ENCODE assay signal across 15 cellular contexts in genomic region chr2:1081411-1082225, GRCh38.
DNase-seq lines count a peak whose midpoint lies in the region; ATAC-seq, FAIRE-seq and TF ChIP-seq lines count a peak whose summit lies in the region.
"Had no signal": no experiment of that assay in that cellular context is flagged by ENCODE, and none has a peak within 500 bp of the region (broad histone marks: within the 10 kb centered on the region; RNA-seq: fewer than 3 reads in every experiment).

No MANE protein-coding gene starts in this region.

- no peaks in the 10 kb centered on the region for H3K4me1 ChIP-seq in endodermal cell (ENCODE audit: control insufficient read depth, insufficient read depth, low read length)
- H3K4me1 ChIP-seq in HepG2 (ENCODE audit: insufficient read depth, low read length) = no peaks in the 10 kb centered on the region
- H3K4me1 ChIP-seq: upper lobe of right lung had no signal

- ATAC-seq in HepG2 = peak; percentile 23; the same call in 1 of the 3 replicates
- ATAC-seq: upper lobe of right lung had no signal

- no peak for TF ChIP-seq POLR2A in HepG2 (IDR thresholded peaks at IDR 0.05; ENCODE audit: insufficient read depth in 1 of 2, low read depth in 2 of 2, low read length in 2 of 2)

- peak overlapping the region; percentile 42 for H3K27ac Mint-ChIP-seq in endodermal cell
- H3K27ac Mint-ChIP-seq: memory B cell had no signal

- H3K79me2 ChIP-seq in HepG2 (ENCODE audit: insufficient read depth, low read length) = no peaks in the 10 kb centered on the region

- H3K36me3 ChIP-seq in endodermal cell (ENCODE audit: control insufficient read depth, insufficient read depth, low read length) (no peaks in the 10 kb centered on the region), HepG2 (replicated peaks in 1 of 2; ENCODE audit: control insufficient read depth in 1 of 2, insufficient read depth in 2 of 2, low read length in 2 of 2) (no peaks in the 10 kb centered on the region)
- H3K36me3 ChIP-seq: cardiac muscle cell, upper lobe of right lung had no signal

- no peak for TF ChIP-seq RAD21 in HepG2 (CRISPR knock-in tag; IDR thresholded peaks at IDR 0.05)

- no TSS peak for BruUV-seq in HepG2 (replicated peaks; lab: Mats Ljungman, UMichigan)

- no peak for TF ChIP-seq CTCF in endodermal cell (conservative IDR thresholded peaks at IDR 0.05)
- no peak for TF ChIP-seq CTCF in HepG2 (CRISPR knock-in tag; IDR thresholded peaks at IDR 0.05)

- H3K9ac ChIP-seq in endodermal cell (ENCODE audit: extremely low read depth, low read length, poor library complexity, severe bottlenecking) = no peak overlapping the region
- no peak overlapping the region for H3K9ac ChIP-seq in HepG2 (ENCODE audit: insufficient read depth, low read depth, low read length)

- H3K4me3 ChIP-seq in endodermal cell (ENCODE audit: low read length) = no peak overlapping the region
- no peak overlapping the region for H3K4me3 ChIP-seq in HepG2 (replicated peaks in 1 of 3; ENCODE audit: insufficient read depth in 1 of 3, low read depth in 2 of 3, low read length in 3 of 3)
- H3K4me3 ChIP-seq: cardiac muscle cell, upper lobe of right lung had no signal

- H3K9me3 Mint-ChIP-seq in endodermal cell = no peaks in the 10 kb centered on the region
- H3K9me3 Mint-ChIP-seq: memory B cell had no signal

- POLR2A ChIA-PET in HepG2 (lab: Yijun Ruan, JAX) = no interaction called here

- H3K4me3 Mint-ChIP-seq in endodermal cell = no peak overlapping the region
- H3K4me3 Mint-ChIP-seq: memory B cell had no signal

- 93 to 94% methylated on average over 10 to 15 of the region's 15 CpGs for WGBS in endodermal cell (ENCODE audit: insufficient coverage in 1 of 2, insufficient read length in 1 of 2), 2 experiments
- WGBS in HepG2 (ENCODE audit: low lambda C conversion rate) = 5% methylated on average over 12 of the region's 15 CpGs

- TF ChIP-seq EP300 in HepG2 (IDR thresholded peaks at IDR 0.05; ENCODE audit: low read depth in 2 of 2, low read length in 2 of 2) (no peak), HepG2 (CRISPR knock-in tag; IDR thresholded peaks at IDR 0.05; ENCODE audit: borderline replicate concordance) (no peak)

- H3K27me3 ChIP-seq in endodermal cell (ENCODE audit: control insufficient read depth, insufficient read depth, low read length, poor library complexity, severe bottlenecking) (no peaks in the 10 kb centered on the region), HepG2 (ENCODE audit: control insufficient read depth in 1 of 2, insufficient read depth in 2 of 2, low read length in 2 of 2) (peaks cover 4 to 66% of the 10 kb centered on the region in 2 experiments; a peak in 3 of 5 replicates)
- H3K27me3 ChIP-seq: cardiac muscle cell, upper lobe of right lung had no signal

- H3K27ac ChIP-seq in endodermal cell (ENCODE audit: low read depth, low read length) (no peak overlapping the region), HepG2 (ENCODE audit: extremely low read length, insufficient read depth, low read length) (no peak overlapping the region)
- H3K27ac ChIP-seq: cardiac muscle cell, upper lobe of right lung had no signal

- in situ Hi-C loops in HepG2 (cut with HindIII; ENCODE audit: extremely low pct_ligation_motif_present, low pct_unique_long_range_greater_than_20kb) = no loop called here

- H3K27me3 Mint-ChIP-seq in endodermal cell (ENCODE audit: insufficient read depth) = no peaks in the 10 kb centered on the region

- DNase-seq in AG08395 (ENCODE audit: low spot score) (peak; percentile 50), GM04504 (ENCODE audit: low read depth) (peak; percentile 17), endodermal cell (no peak), HepG2 (ENCODE audit: low spot score) (no peak), SW 1271 (lab: John Stamatoyannopoulos, UW) (no peak), SKM-1 treated with dmso at 0.1 percent for 144 hours (lab: John Stamatoyannopoulos, UW; ENCODE audit: unreplicated experiment) (no peak), NCI-H446 treated with DMSO at 0.1 percent for 48 hours (lab: John Stamatoyannopoulos, UW) (no peak), NCI-H82 (lab: John Stamatoyannopoulos, UW) (no peak)
- DNase-seq: activated naive CD4-positive, alpha-beta T cell; DND-41; NCI-H1694 treated with DMSO at 0.1 percent for 48 hours; stimulated activated CD4-positive, alpha-beta T cell treated with anti-CD3 and anti-CD28 coated beads, Interleukin-15, amount 100 ng/mL, for 24 hours; upper lobe of right lung had no signal

- intact Hi-C loops in HepG2 (cut with micrococcal nuclease; ENCODE audit: unreplicated experiment) = no loop called here

- FAIRE-seq in HepG2 (lab: Jason Lieb, UNC) = no peak

- no peak overlapping the region for H2AFZ ChIP-seq in HepG2 (ENCODE audit: low read length)

- H3K4me1 Mint-ChIP-seq in endodermal cell = peaks cover 3% of the 10 kb centered on the region
- H3K4me1 Mint-ChIP-seq: memory B cell had no signal

- H3K9me3 ChIP-seq in endodermal cell (ENCODE audit: control insufficient read depth, low read length) (no peaks in the 10 kb centered on the region), HepG2 (ENCODE audit: low read length) (no peaks in the 10 kb centered on the region)
- H3K9me3 ChIP-seq: upper lobe of right lung had no signal

- CTCF ChIA-PET in HepG2 (lab: Yijun Ruan, JAX; ENCODE audit: low intra/inter-chr PET ratio, low total read pairs) = no interaction called here

- H4K20me1 ChIP-seq in HepG2 (ENCODE audit: insufficient read depth, low read length) = no peaks in the 10 kb centered on the region

- H3K4me2 ChIP-seq in HepG2 (ENCODE audit: low read depth, low read length) = no peak overlapping the region

- no peaks in the 10 kb centered on the region for H3K36me3 Mint-ChIP-seq in endodermal cell (ENCODE audit: low read depth)
- H3K36me3 Mint-ChIP-seq: memory B cell had no signal

TF ChIP-seq in HepG2, 621 proteins besides CTCF, POLR2A, EP300 and RAD21:
- TF ChIP-seq POLR2AphosphoS2 (IDR thresholded peaks at IDR 0.05; ENCODE audit: low read depth, low read length) (no peak), RFX1 (IDR thresholded peaks at IDR 0.05) (no peak), MNT (IDR thresholded peaks at IDR 0.05) (peak; percentile 49), ZNF790 (CRISPR knock-in tag; IDR thresholded peaks at IDR 0.05; ENCODE audit: borderline replicate concordance) (no peak)
- TF ChIP-seq, protein P1, sequence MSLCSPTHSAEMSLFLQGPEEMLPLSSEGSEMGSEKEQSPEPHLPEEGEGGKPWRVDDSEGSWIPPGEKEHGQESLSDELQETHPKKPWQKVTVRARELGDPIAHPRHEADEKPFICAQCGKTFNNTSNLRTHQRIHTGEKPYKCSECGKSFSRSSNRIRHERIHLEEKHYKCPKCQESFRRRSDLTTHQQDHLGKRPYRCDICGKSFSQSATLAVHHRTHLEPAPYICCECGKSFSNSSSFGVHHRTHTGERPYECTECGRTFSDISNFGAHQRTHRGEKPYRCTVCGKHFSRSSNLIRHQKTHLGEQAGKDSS (CRISPR knock-in tag; IDR thresholded peaks at IDR 0.05; ENCODE audit: borderline replicate concordance, low read depth) = no peak
- TF ChIP-seq, protein P2, sequence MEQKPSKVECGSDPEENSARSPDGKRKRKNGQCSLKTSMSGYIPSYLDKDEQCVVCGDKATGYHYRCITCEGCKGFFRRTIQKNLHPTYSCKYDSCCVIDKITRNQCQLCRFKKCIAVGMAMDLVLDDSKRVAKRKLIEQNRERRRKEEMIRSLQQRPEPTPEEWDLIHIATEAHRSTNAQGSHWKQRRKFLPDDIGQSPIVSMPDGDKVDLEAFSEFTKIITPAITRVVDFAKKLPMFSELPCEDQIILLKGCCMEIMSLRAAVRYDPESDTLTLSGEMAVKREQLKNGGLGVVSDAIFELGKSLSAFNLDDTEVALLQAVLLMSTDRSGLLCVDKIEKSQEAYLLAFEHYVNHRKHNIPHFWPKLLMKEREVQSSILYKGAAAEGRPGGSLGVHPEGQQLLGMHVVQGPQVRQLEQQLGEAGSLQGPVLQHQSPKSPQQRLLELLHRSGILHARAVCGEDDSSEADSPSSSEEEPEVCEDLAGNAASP (CRISPR knock-in tag; IDR thresholded peaks at IDR 0.05; ENCODE audit: borderline replicate concordance) = no peak
- TF ChIP-seq, protein P3, sequence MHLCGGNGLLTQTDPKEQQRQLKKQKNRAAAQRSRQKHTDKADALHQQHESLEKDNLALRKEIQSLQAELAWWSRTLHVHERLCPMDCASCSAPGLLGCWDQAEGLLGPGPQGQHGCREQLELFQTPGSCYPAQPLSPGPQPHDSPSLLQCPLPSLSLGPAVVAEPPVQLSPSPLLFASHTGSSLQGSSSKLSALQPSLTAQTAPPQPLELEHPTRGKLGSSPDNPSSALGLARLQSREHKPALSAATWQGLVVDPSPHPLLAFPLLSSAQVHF (CRISPR knock-in tag; IDR thresholded peaks at IDR 0.05) = no peak

Comparison
In these comparisons a context has a peak if more than half of its experiments do, and no peak if none do; other contexts are left out.
1. DNase-seq: peak in AG08395 (single experiment) and GM04504 (single experiment); none in endodermal cell (single experiment), HepG2 (single experiment), SW 1271 (0 of 2), SKM-1 treated with dmso at 0.1 percent for 144 hours (single experiment), NCI-H446 treated with DMSO at 0.1 percent for 48 hours (single experiment) and NCI-H82 (single experiment).